ENCODE assay signal across 10 cellular contexts in genomic region chr4:125389713-125390112, GRCh38.
DNase-seq lines count a peak whose midpoint lies in the region; ATAC-seq, FAIRE-seq and TF ChIP-seq lines count a peak whose summit lies in the region.
"Had no signal": no experiment of that assay in that cellular context is flagged by ENCODE, and none has a peak within 500 bp of the region (broad histone marks: within the 10 kb centered on the region; RNA-seq: fewer than 3 reads in every experiment).

No MANE protein-coding gene starts in this region.

- peak overlapping the region; percentile 68 to 78 for H3K27ac ChIP-seq in tibial artery
- no peak overlapping the region for H3K27ac ChIP-seq in CD8-positive, alpha-beta memory T cell (ENCODE audit: low read depth, low read length)

- DNase-seq in HTR-8/SVneo (ENCODE audit: insufficient read length, low spot score) = peak; percentile 44
- DNase-seq in choroid plexus epithelial cell (ENCODE audit: low read depth) = peak; percentile 94
- DNase-seq in kidney tubule cell (ENCODE audit: low spot score) = peak; percentile 80
- DNase-seq in tibial artery = no peak
- DNase-seq in CD8-positive, alpha-beta memory T cell = no peak
- no peak for DNase-seq in GM19239 (ENCODE audit: insufficient read length, low spot score)
- DNase-seq in stimulated activated CD4-positive, alpha-beta T cell treated with anti-CD3 and anti-CD28 coated beads, Interleukin-4, amount 100 ng/mL, for 1 hour = no peak
- DNase-seq: glutamatergic neuron had no signal

- no peaks in the 10 kb centered on the region for H3K4me1 Mint-ChIP-seq in CD8-positive, alpha-beta memory T cell
- H3K4me1 Mint-ChIP-seq: IgD-negative memory B cell had no signal

- FAIRE-seq in HTR-8/SVneo (lab: Jason Lieb, UNC) (peak; percentile 87), GM19239 (lab: Jason Lieb, UNC) (no peak)

- H3K27ac Mint-ChIP-seq in CD8-positive, alpha-beta memory T cell = no peak overlapping the region
- H3K27ac Mint-ChIP-seq: IgD-negative memory B cell had no signal

- H3K4me3 ChIP-seq in choroid plexus epithelial cell (ENCODE audit: low read depth, low read length) = peak overlapping the region; percentile 31
- H3K4me3 ChIP-seq in tibial artery = peak overlapping the region; percentile 3 to 15
- no peak overlapping the region for H3K4me3 ChIP-seq in CD8-positive, alpha-beta memory T cell (ENCODE audit: low read length)

- no peaks in the 10 kb centered on the region for H3K27me3 ChIP-seq in tibial artery
- no peaks in the 10 kb centered on the region for H3K27me3 ChIP-seq in CD8-positive, alpha-beta memory T cell (ENCODE audit: insufficient read depth, low read length, poor library complexity, severe bottlenecking)

- POLR2A ChIA-PET in CD8-positive, alpha-beta memory T cell (lab: Charles Lee) = no interaction called here

- peaks cover 0 to 84% (median 23%) of the 10 kb centered on the region in 4 donors for H3K4me1 ChIP-seq in tibial artery
- no peaks in the 10 kb centered on the region for H3K4me1 ChIP-seq in CD8-positive, alpha-beta memory T cell (ENCODE audit: insufficient read depth, low read length)

- TF ChIP-seq CTCF in choroid plexus epithelial cell (conservative IDR thresholded peaks at IDR 0.05; ENCODE audit: low read depth, low read length) (no peak), tibial artery (IDR thresholded peaks at IDR 0.05) (no peak)

- ATAC-seq in GM21367 (IDR thresholded peaks at IDR 0.05; ENCODE audit: unreplicated experiment) = no peak

- CTCF ChIA-PET in CD8-positive, alpha-beta memory T cell (lab: Charles Lee) = no interaction called here

- no peak overlapping the region for H3K4me3 Mint-ChIP-seq in CD8-positive, alpha-beta memory T cell
- H3K4me3 Mint-ChIP-seq: IgD-negative memory B cell had no signal

- H3K9me3 Mint-ChIP-seq in CD8-positive, alpha-beta memory T cell = peaks cover 0 to 14% (median 5%) of the 10 kb centered on the region in 5 donors

- intact Hi-C loops in tibial artery (cut with DNase I; ENCODE audit: low total_unique reads) = no loop called here

- no peaks in the 10 kb centered on the region for H3K27me3 Mint-ChIP-seq in CD8-positive, alpha-beta memory T cell
- H3K27me3 Mint-ChIP-seq: IgD-negative memory B cell had no signal

- H3K9me3 ChIP-seq in tibial artery = no peaks in the 10 kb centered on the region
- H3K9me3 ChIP-seq in CD8-positive, alpha-beta memory T cell (ENCODE audit: low read length) = no peaks in the 10 kb centered on the region

- no peaks in the 10 kb centered on the region for H3K36me3 ChIP-seq in tibial artery
- no peaks in the 10 kb centered on the region for H3K36me3 ChIP-seq in CD8-positive, alpha-beta memory T cell (ENCODE audit: insufficient read depth, low read length)

- no peaks in the 10 kb centered on the region for H3K36me3 Mint-ChIP-seq in CD8-positive, alpha-beta memory T cell

Comparison
In these comparisons a context has a peak if more than half of its experiments do, and no peak if none do; other contexts are left out.
1. DNase-seq: peak in HTR-8/SVneo (single experiment), choroid plexus epithelial cell (single experiment) and kidney tubule cell (single experiment); none in tibial artery (0 of 2), CD8-positive, alpha-beta memory T cell (0 of 5), GM19239 (single experiment) and stimulated activated CD4-positive, alpha-beta T cell treated with anti-CD3 and anti-CD28 coated beads, Interleukin-4, amount 100 ng/mL, for 1 hour (single experiment).